In genomic region chr6:2931970-2932748, GRCh38 we compare ENCODE assay signal across 8 cellular contexts. TPM values are rescaled to one million over a fixed set of nuclear protein-coding genes. Genes with fewer than 3 reads are reported as not detected.
A peak's percentile ranks its signal among the peaks of the same experiment; 100 is the strongest.
DNase-seq lines count a peak whose midpoint lies in the region; ATAC-seq and TF ChIP-seq lines count a peak whose summit lies in the region.

No MANE protein-coding gene starts in this region.

- DNase-seq in GDM1 (lab: John Stamatoyannopoulos, UW) = peak; percentile 78
- DNase-seq in NCI-H1105 (lab: John Stamatoyannopoulos, UW) = peak; percentile 81
- peak; percentile 80 for DNase-seq in activated naive CD8-positive, alpha-beta T cell treated with anti-CD3 and anti-CD28 coated beads, Interleukin-2, amount 10 ng/mL, durations not matched to agents 7 days and 5 days
- peak; percentile 78 to 84 (median 81) for DNase-seq in heart left ventricle
- DNase-seq in pulmonary artery endothelial cell (ENCODE audit: low read depth, low spot score) = peak; percentile 45
- DNase-seq in vagina (ENCODE audit: extremely low spot score in 2 of 2) = peak; percentile 79 to 83

- TF ChIP-seq POLR2A in heart left ventricle (IDR thresholded peaks at IDR 0.05) (no peak), vagina (IDR thresholded peaks at IDR 0.05) (no peak)

- H3K4me1 Mint-ChIP-seq in activated naive CD8-positive, alpha-beta T cell treated with anti-CD3 and anti-CD28 coated beads, Interleukin-2, amount 10 ng/mL, durations not matched to agents 7 days and 5 days = peaks cover 21% of the 10 kb centered on the region

- no peaks in the 10 kb centered on the region for H4K20me1 ChIP-seq in SU-DHL-6 (ENCODE audit: low read depth, low read length)

- ATAC-seq in HG02610 (IDR thresholded peaks at IDR 0.05; ENCODE audit: unreplicated experiment) (peak; percentile 79), heart left ventricle (peak; percentile 89 to 97 (median 95))
- peak; percentile 88 for ATAC-seq in activated naive CD8-positive, alpha-beta T cell treated with anti-CD3 and anti-CD28 coated beads, Interleukin-2, amount 10 ng/mL, durations not matched to agents 7 days and 5 days (ENCODE audit: low read depth)

- peak overlapping the region; percentile 33 for H3K4me3 Mint-ChIP-seq in activated naive CD8-positive, alpha-beta T cell treated with anti-CD3 and anti-CD28 coated beads, Interleukin-2, amount 10 ng/mL, durations not matched to agents 7 days and 5 days

- H2AFZ ChIP-seq in SU-DHL-6 (ENCODE audit: low read depth, low read length, severe bottlenecking) = peak overlapping the region; percentile 15

- H3K4me3 ChIP-seq in SU-DHL-6 (ENCODE audit: insufficient read depth, low read length, poor library complexity, severe bottlenecking) (no peak overlapping the region), heart left ventricle (peak overlapping the region in 5 of 12 donors; percentile 15 to 33 (median 18)), vagina (no peak overlapping the region)

- no peaks in the 10 kb centered on the region for H3K27me3 Mint-ChIP-seq in activated naive CD8-positive, alpha-beta T cell treated with anti-CD3 and anti-CD28 coated beads, Interleukin-2, amount 10 ng/mL, durations not matched to agents 7 days and 5 days

- peaks cover 16% of the 10 kb centered on the region for H3K9me3 Mint-ChIP-seq in activated naive CD8-positive, alpha-beta T cell treated with anti-CD3 and anti-CD28 coated beads, Interleukin-2, amount 10 ng/mL, durations not matched to agents 7 days and 5 days

- no peaks in the 10 kb centered on the region for H3K36me3 ChIP-seq in SU-DHL-6 (ENCODE audit: low read length)
- no peaks in the 10 kb centered on the region for H3K36me3 ChIP-seq in heart left ventricle
- H3K36me3 ChIP-seq in vagina = no peaks in the 10 kb centered on the region

- H3K27ac ChIP-seq in SU-DHL-6 (ENCODE audit: low read depth, low read length) (no peak overlapping the region), heart left ventricle (peak overlapping the region in 7 of 12 donors; percentile 4 to 57 (median 40)), vagina (no peak overlapping the region)

- H3K9me2 ChIP-seq in SU-DHL-6 (replicated peaks; ENCODE audit: insufficient read depth, low read length) = no peaks in the 10 kb centered on the region

- H3K27me3 ChIP-seq in SU-DHL-6 (ENCODE audit: low read length) (no peaks in the 10 kb centered on the region), heart left ventricle (no peaks in the 10 kb centered on the region), vagina (no peaks in the 10 kb centered on the region)

- H3F3A ChIP-seq in SU-DHL-6 (ENCODE audit: insufficient read depth) = no peaks in the 10 kb centered on the region

- 21 to 29% (median 27%) methylated on average over 10 to 11 of the region's 11 CpGs for WGBS in heart left ventricle, 4 donors

- POLR2A ChIA-PET in activated naive CD8-positive, alpha-beta T cell treated with anti-CD3 and anti-CD28 coated beads, Interleukin-2, amount 10 ng/mL, durations not matched to agents 7 days and 5 days (lab: Charles Lee) = interaction anchor here (1.0 to 1.8 kb wide), 6 partner anchors 8 to 141 kb away, joined by 3 to 6 read pairs (median 4); partner anchors contain the start of gene SERPINB1

- H3K9me3 ChIP-seq in SU-DHL-6 (ENCODE audit: insufficient read depth, low read length) (peaks cover 7% of the 10 kb centered on the region; the same call in 1 of the 2 replicates), heart left ventricle (no peaks in the 10 kb centered on the region), vagina (no peaks in the 10 kb centered on the region)

- H3K79me2 ChIP-seq in SU-DHL-6 (ENCODE audit: insufficient read depth, low read length) = no peaks in the 10 kb centered on the region

- H3K4me1 ChIP-seq in heart left ventricle (peaks cover 0 to 10% (median 5%) of the 10 kb centered on the region in 12 donors), vagina (no peaks in the 10 kb centered on the region)

- H3K9ac ChIP-seq in SU-DHL-6 (ENCODE audit: low read length) = no peak overlapping the region

- intact Hi-C loops in heart left ventricle (cut with DNase I) (loop anchor here (1.0 to 10.0 kb wide), 7 partner anchors 53 to 141 kb away; no protein-coding TSS in a partner anchor), vagina (cut with DNase I) (loop anchor here (5.0 kb wide), 2 partner anchors 85 to 140 kb away; no protein-coding TSS in a partner anchor)

- peak overlapping the region; percentile 49 for H3K27ac Mint-ChIP-seq in activated naive CD8-positive, alpha-beta T cell treated with anti-CD3 and anti-CD28 coated beads, Interleukin-2, amount 10 ng/mL, durations not matched to agents 7 days and 5 days

- no peak overlapping the region for H3K4me2 ChIP-seq in SU-DHL-6 (ENCODE audit: low read depth, low read length, poor library complexity, severe bottlenecking)

- TF ChIP-seq CTCF in SU-DHL-6 (IDR thresholded peaks at IDR 0.05; ENCODE audit: insufficient read depth, low read length, poor library complexity, severe bottlenecking) (peak; percentile 99), heart left ventricle (IDR thresholded peaks at IDR 0.05) (peak; percentile 95 to 99 (median 97)), vagina (IDR thresholded peaks at IDR 0.05) (peak; percentile 73 to 97 (median 85))

- peaks cover 18% of the 10 kb centered on the region for H3K36me3 Mint-ChIP-seq in activated naive CD8-positive, alpha-beta T cell treated with anti-CD3 and anti-CD28 coated beads, Interleukin-2, amount 10 ng/mL, durations not matched to agents 7 days and 5 days

RNA-seq across cellular contexts. Expression of gene SERPINB9, which starts 29.1 kb away (rescaled TPM):
- total RNA-seq in activated naive CD8-positive, alpha-beta T cell treated with anti-CD3 and anti-CD28 coated beads, Interleukin-2, amount 10 ng/mL, durations not matched to agents 7 days and 5 days = 10 to 100 TPM; 56.4 to 56.8 TPM
- total RNA-seq in heart left ventricle (10 to 100 TPM in 1 of 9 donors, 1 to 10 TPM in 8; 2.1 to 16.7 (median 5.4) TPM), pulmonary artery endothelial cell (36.0 and 92.5 TPM in 2 replicates), vagina (6.9 TPM)
- 1 to 10 TPM; 2.1 to 2.7 TPM for polyA plus RNA-seq in heart left ventricle

RNA-seq across cellular contexts. Expression of gene SERPINB6, which starts 39.2 kb away (rescaled TPM):
- total RNA-seq in activated naive CD8-positive, alpha-beta T cell treated with anti-CD3 and anti-CD28 coated beads, Interleukin-2, amount 10 ng/mL, durations not matched to agents 7 days and 5 days = 10 to 100 TPM; 85.3 to 85.6 TPM
- total RNA-seq in heart left ventricle (100 to 1,000 TPM; 168 to 246 (median 188) TPM), pulmonary artery endothelial cell (112 and 122 TPM in 2 replicates), vagina (93.8 TPM)
- polyA plus RNA-seq in heart left ventricle = 100 to 1,000 TPM; 146 to 157 TPM

Comparison
In these comparisons a context has a peak if more than half of its experiments do, and no peak if none do; other contexts are left out.
1. H3K27ac ChIP-seq: peak in heart left ventricle (7 of 12); none in SU-DHL-6 (single experiment) and vagina (single experiment).
2. Peak in every context shown above with its lines, with median percentiles within 50 percentile points of each other: DNase-seq, ATAC-seq and CTCF ChIP-seq.